In genomic region chr22:18077639-18078328, GRCh38 we compare ENCODE assay signal across 8 cellular contexts. TPM values are rescaled to one million over a fixed set of nuclear protein-coding genes. Genes with fewer than 3 reads are reported as not detected.
DNase-seq lines count a peak whose midpoint lies in the region; ATAC-seq and TF ChIP-seq lines count a peak whose summit lies in the region.

PEX26 (plus strand) TSS chr22:18077990; CDS start chr22:18078377, 387 bp downstream.

- POLR2A ChIA-PET in BJ (lab: Charles Lee): no interaction called here

- no peaks in the 10 kb centered on the region for H3K9me3 ChIP-seq in left lung

- DNase-seq in BJ (ENCODE audit: low read depth) (peak; percentile 70), GM19240 (ENCODE audit: insufficient read length, low spot score) (peak; percentile 90), NCI-H748 (lab: John Stamatoyannopoulos, UW; ENCODE audit: unreplicated experiment) (peak; percentile 96), left lung (peak; percentile 96 to 98)
- peak; percentile 86 to 94 for DNase-seq in activated CD4-positive, alpha-beta T cell treated with anti-CD3 and anti-CD28 coated beads, Interleukin-2, amount 50 U/mL, for 24 hours (ENCODE audit: low read depth in 1 of 2, low spot score in 1 of 2)
- peak; percentile 87 to 91 for DNase-seq in stimulated activated CD4-positive, alpha-beta T cell treated with anti-CD3 and anti-CD28 coated beads, Interleukin-2, amount 100 ng/mL, for 48 hours

- CTCF ChIA-PET in BJ (lab: Yijun Ruan, JAX): interaction anchor here (2.9 to 7.3 kb wide), 6 partner anchors 12 to 245 kb away, joined by 15 to 172 read pairs (median 36); partner anchors contain the start of gene MICAL3

- intact Hi-C loops in dendritic cell treated with granulocyte-macrophage colony-stimulating factor and Interleukin-4, amounts not matched to agents 40 ng/mL and 50 ng/mL, for 4 days (cut with micrococcal nuclease): loop anchor here (1.0 to 5.0 kb wide), 4 partner anchors 75 to 450 kb away; partner anchors contain the start of gene ATP6V1E1
- intact Hi-C loops in left lung (cut with DNase I): loop anchor here in 1 of 2 donors (5.0 to 10.0 kb wide), 2 partner anchors 53 to 245 kb away; partner anchors contain the start of gene MICAL3

- peak; percentile 81 for ATAC-seq in HG03460 (IDR thresholded peaks at IDR 0.05; ENCODE audit: unreplicated experiment)
- peak; percentile 99 for ATAC-seq in left lung

- peak within 1 kb of the TSS; percentile 79 to 81 for H3K27ac ChIP-seq in left lung

- H3K36me3 ChIP-seq in BJ (ENCODE audit: control insufficient read depth, insufficient read depth, low read length): peaks cover 3% of the 10 kb centered on the region
- H3K36me3 ChIP-seq in left lung: peaks cover 0 to 34% of the 10 kb centered on the region in 2 donors

- peaks cover 57% of the 10 kb centered on the region for H3K36me3 Mint-ChIP-seq in dendritic cell treated with granulocyte-macrophage colony-stimulating factor and Interleukin-4, amounts not matched to agents 40 ng/mL and 50 ng/mL, for 4 days (ENCODE audit: low read depth)

- peaks cover 46% of the 10 kb centered on the region for H3K4me1 Mint-ChIP-seq in dendritic cell treated with granulocyte-macrophage colony-stimulating factor and Interleukin-4, amounts not matched to agents 40 ng/mL and 50 ng/mL, for 4 days (ENCODE audit: low read depth)

- H3K4me3 Mint-ChIP-seq in dendritic cell treated with granulocyte-macrophage colony-stimulating factor and Interleukin-4, amounts not matched to agents 40 ng/mL and 50 ng/mL, for 4 days: peak within 1 kb of the TSS; percentile 94

- H3K9me3 Mint-ChIP-seq in dendritic cell treated with granulocyte-macrophage colony-stimulating factor and Interleukin-4, amounts not matched to agents 40 ng/mL and 50 ng/mL, for 4 days: no peaks in the 10 kb centered on the region

- TF ChIP-seq CTCF in BJ (IDR thresholded peaks at IDR 0.05; ENCODE audit: insufficient read depth, low read depth, low read length) (no peak), left lung (IDR thresholded peaks at IDR 0.05) (no peak)

- H3K4me3 ChIP-seq in BJ (ENCODE audit: low read depth, low read length) (peak within 1 kb of the TSS; percentile 97), left lung (peak within 1 kb of the TSS; percentile 71 to 98)

- peaks cover 16 to 30% of the 10 kb centered on the region in 2 donors for H3K4me1 ChIP-seq in left lung

- H3K27me3 ChIP-seq in BJ (ENCODE audit: control insufficient read depth, insufficient read depth, low read length) (no peaks in the 10 kb centered on the region), left lung (no peaks in the 10 kb centered on the region)

- H3K27me3 Mint-ChIP-seq in dendritic cell treated with granulocyte-macrophage colony-stimulating factor and Interleukin-4, amounts not matched to agents 40 ng/mL and 50 ng/mL, for 4 days: no peaks in the 10 kb centered on the region

- peak within 1 kb of the TSS; percentile 95 for H3K27ac Mint-ChIP-seq in dendritic cell treated with granulocyte-macrophage colony-stimulating factor and Interleukin-4, amounts not matched to agents 40 ng/mL and 50 ng/mL, for 4 days

RNA-seq across cellular contexts. Expression of gene PEX26, which starts in this region (rescaled TPM):
- 21.1 and 30.6 TPM in 2 replicates for polyA plus RNA-seq in BJ (2011; rRNA removed)
- polyA minus RNA-seq in BJ (2011; rRNA and poly(A)+ RNA removed): 30.9 and 31.4 TPM in 2 replicates
- total RNA-seq in left lung: 10 to 100 TPM; 35.8 to 39.4 TPM

Comparison
In these comparisons a context has a peak if more than half of its experiments do, and no peak if none do; other contexts are left out.
1. Peak in every context shown above with its lines: DNase-seq, ATAC-seq, H3K4me3 ChIP-seq and H3K27ac ChIP-seq.